19 cellular contexts compared by ENCODE assay signal in genomic region chr12:100842156-100842555, GRCh38. TPM values are rescaled to one million over a fixed set of nuclear protein-coding genes. Genes with fewer than 3 reads are reported as not detected.
"Had no signal": no experiment of that assay in that cellular context is flagged by ENCODE, and none has a peak within 500 bp of the region (broad histone marks: within the 10 kb centered on the region; RNA-seq: fewer than 3 reads in every experiment).

No MANE protein-coding gene starts in this region.

- H3K4me3 Mint-ChIP-seq: activated CD8-positive, alpha-beta memory T cell treated with anti-CD3 and anti-CD28 coated beads, Interleukin-2, amount 10 ng/mL, durations not matched to agents 7 days and 5 days; activated naive CD4-positive, alpha-beta T cell treated with anti-CD3 and anti-CD28 coated beads, Interleukin-2, amount 50 U/mL, for 24 hours; activated T-cell treated with anti-CD3 and anti-CD28 coated beads, Interleukin-2, amount 50 U/mL, for 24 hours; naive thymus-derived CD8-positive, alpha-beta T cell had no signal

- H3K4me1 Mint-ChIP-seq: activated CD8-positive, alpha-beta memory T cell treated with anti-CD3 and anti-CD28 coated beads, Interleukin-2, amount 10 ng/mL, durations not matched to agents 7 days and 5 days; activated naive CD4-positive, alpha-beta T cell treated with anti-CD3 and anti-CD28 coated beads, Interleukin-2, amount 50 U/mL, for 24 hours; naive thymus-derived CD8-positive, alpha-beta T cell had no signal

- H3K4me1 ChIP-seq: colonic mucosa, right atrium auricular region, stomach, thyroid gland, vagina had no signal

- H3K9me3 Mint-ChIP-seq: activated naive CD4-positive, alpha-beta T cell treated with anti-CD3 and anti-CD28 coated beads, Interleukin-2, amount 50 U/mL, for 24 hours had no signal

- ATAC-seq: activated CD8-positive, alpha-beta memory T cell treated with anti-CD3 and anti-CD28 coated beads, Interleukin-2, amount 10 ng/mL, durations not matched to agents 7 days and 5 days; left cardiac atrium; naive thymus-derived CD8-positive, alpha-beta T cell had no signal

- H3K36me3 Mint-ChIP-seq: activated CD8-positive, alpha-beta memory T cell treated with anti-CD3 and anti-CD28 coated beads, Interleukin-2, amount 10 ng/mL, durations not matched to agents 7 days and 5 days; activated naive CD4-positive, alpha-beta T cell treated with anti-CD3 and anti-CD28 coated beads, Interleukin-2, amount 50 U/mL, for 24 hours; naive thymus-derived CD8-positive, alpha-beta T cell had no signal

- H3K36me3 ChIP-seq: cardiac muscle cell, colonic mucosa, neutrophil, right atrium auricular region, stomach, thyroid gland, vagina had no signal

- H3K27ac ChIP-seq: cardiac muscle cell, colonic mucosa, neutrophil, right atrium auricular region, stomach, thyroid gland, vagina had no signal

- H3K27ac Mint-ChIP-seq: activated CD8-positive, alpha-beta memory T cell treated with anti-CD3 and anti-CD28 coated beads, Interleukin-2, amount 10 ng/mL, durations not matched to agents 7 days and 5 days; activated naive CD4-positive, alpha-beta T cell treated with anti-CD3 and anti-CD28 coated beads, Interleukin-2, amount 50 U/mL, for 24 hours; activated T-cell treated with anti-CD3 and anti-CD28 coated beads, Interleukin-2, amount 50 U/mL, for 24 hours; naive thymus-derived CD8-positive, alpha-beta T cell had no signal

- H3K27me3 Mint-ChIP-seq: activated CD8-positive, alpha-beta memory T cell treated with anti-CD3 and anti-CD28 coated beads, Interleukin-2, amount 10 ng/mL, durations not matched to agents 7 days and 5 days; activated naive CD4-positive, alpha-beta T cell treated with anti-CD3 and anti-CD28 coated beads, Interleukin-2, amount 50 U/mL, for 24 hours; activated T-cell treated with anti-CD3 and anti-CD28 coated beads, Interleukin-2, amount 50 U/mL, for 24 hours had no signal

- H3K4me3 ChIP-seq: cardiac muscle cell, colonic mucosa, right atrium auricular region, stomach, thyroid gland, vagina had no signal

- H3K27me3 ChIP-seq: cardiac muscle cell, colonic mucosa, neutrophil, right atrium auricular region, stomach, thyroid gland, vagina had no signal

- H3K9me3 ChIP-seq: colonic mucosa, neutrophil, right atrium auricular region, stomach, thyroid gland, vagina had no signal

- DNase-seq: activated CD4-positive, alpha-beta T cell treated with anti-CD3 and anti-CD28 coated beads, Interleukin-2, amount 50 U/mL, for 48 hours; activated CD4-positive, CD25-positive, alpha-beta regulatory T cell treated with anti-CD3 and anti-CD28 coated beads, Interleukin-2, amount 50 U/mL, for 72 hours; activated CD8-positive, alpha-beta memory T cell treated with anti-CD3 and anti-CD28 coated beads, Interleukin-2, amount 10 ng/mL, durations not matched to agents 7 days and 5 days; activated effector memory CD4-positive, alpha-beta T cell treated with Interleukin-2 at 50 U/mL for 16 hours; activated T-cell treated with anti-CD3 and anti-CD28 coated beads, Interleukin-2, amount 50 U/mL, for 24 hours; colonic mucosa; effector memory CD4-positive, alpha-beta T cell; glutamatergic neuron; left cardiac atrium; naive thymus-derived CD8-positive, alpha-beta T cell; small intestine; stomach; thyroid gland had no signal

RNA-seq across cellular contexts. Expression of gene ANO4, which starts 47.6 kb away (rescaled TPM):
- total RNA-seq: activated CD8-positive, alpha-beta memory T cell treated with anti-CD3 and anti-CD28 coated beads, Interleukin-2, amount 10 ng/mL, durations not matched to agents 7 days and 5 days; naive thymus-derived CD8-positive, alpha-beta T cell; T-helper 2 cell treated with Interferon-gamma antibody and Interleukin-4, amounts not matched to agents 100 ng/mL and 5 ng/mL, for 36 hours had no signal
- polyA plus RNA-seq: naive thymus-derived CD8-positive, alpha-beta T cell; stomach had no signal
